Comparison of ENCODE assay signal across 1 cellular context in genomic region chr12:121516437-121517011, GRCh38.
TF ChIP-seq lines count a peak whose summit lies in the region.

No MANE protein-coding gene starts in this region.

TF ChIP-seq in GM23338, 12 proteins besides CTCF, POLR2A, EP300 and RAD21 (continued from another document):
- TF ChIP-seq, protein P1, sequence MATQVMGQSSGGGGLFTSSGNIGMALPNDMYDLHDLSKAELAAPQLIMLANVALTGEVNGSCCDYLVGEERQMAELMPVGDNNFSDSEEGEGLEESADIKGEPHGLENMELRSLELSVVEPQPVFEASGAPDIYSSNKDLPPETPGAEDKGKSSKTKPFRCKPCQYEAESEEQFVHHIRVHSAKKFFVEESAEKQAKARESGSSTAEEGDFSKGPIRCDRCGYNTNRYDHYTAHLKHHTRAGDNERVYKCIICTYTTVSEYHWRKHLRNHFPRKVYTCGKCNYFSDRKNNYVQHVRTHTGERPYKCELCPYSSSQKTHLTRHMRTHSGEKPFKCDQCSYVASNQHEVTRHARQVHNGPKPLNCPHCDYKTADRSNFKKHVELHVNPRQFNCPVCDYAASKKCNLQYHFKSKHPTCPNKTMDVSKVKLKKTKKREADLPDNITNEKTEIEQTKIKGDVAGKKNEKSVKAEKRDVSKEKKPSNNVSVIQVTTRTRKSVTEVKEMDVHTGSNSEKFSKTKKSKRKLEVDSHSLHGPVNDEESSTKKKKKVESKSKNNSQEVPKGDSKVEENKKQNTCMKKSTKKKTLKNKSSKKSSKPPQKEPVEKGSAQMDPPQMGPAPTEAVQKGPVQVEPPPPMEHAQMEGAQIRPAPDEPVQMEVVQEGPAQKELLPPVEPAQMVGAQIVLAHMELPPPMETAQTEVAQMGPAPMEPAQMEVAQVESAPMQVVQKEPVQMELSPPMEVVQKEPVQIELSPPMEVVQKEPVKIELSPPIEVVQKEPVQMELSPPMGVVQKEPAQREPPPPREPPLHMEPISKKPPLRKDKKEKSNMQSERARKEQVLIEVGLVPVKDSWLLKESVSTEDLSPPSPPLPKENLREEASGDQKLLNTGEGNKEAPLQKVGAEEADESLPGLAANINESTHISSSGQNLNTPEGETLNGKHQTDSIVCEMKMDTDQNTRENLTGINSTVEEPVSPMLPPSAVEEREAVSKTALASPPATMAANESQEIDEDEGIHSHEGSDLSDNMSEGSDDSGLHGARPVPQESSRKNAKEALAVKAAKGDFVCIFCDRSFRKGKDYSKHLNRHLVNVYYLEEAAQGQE (IDR thresholded peaks at IDR 0.05; ENCODE audit: unreplicated experiment) = no peak
- TF ChIP-seq JUNB (IDR thresholded peaks at IDR 0.05; ENCODE audit: unreplicated experiment) = no peak
- TF ChIP-seq, protein P2, sequence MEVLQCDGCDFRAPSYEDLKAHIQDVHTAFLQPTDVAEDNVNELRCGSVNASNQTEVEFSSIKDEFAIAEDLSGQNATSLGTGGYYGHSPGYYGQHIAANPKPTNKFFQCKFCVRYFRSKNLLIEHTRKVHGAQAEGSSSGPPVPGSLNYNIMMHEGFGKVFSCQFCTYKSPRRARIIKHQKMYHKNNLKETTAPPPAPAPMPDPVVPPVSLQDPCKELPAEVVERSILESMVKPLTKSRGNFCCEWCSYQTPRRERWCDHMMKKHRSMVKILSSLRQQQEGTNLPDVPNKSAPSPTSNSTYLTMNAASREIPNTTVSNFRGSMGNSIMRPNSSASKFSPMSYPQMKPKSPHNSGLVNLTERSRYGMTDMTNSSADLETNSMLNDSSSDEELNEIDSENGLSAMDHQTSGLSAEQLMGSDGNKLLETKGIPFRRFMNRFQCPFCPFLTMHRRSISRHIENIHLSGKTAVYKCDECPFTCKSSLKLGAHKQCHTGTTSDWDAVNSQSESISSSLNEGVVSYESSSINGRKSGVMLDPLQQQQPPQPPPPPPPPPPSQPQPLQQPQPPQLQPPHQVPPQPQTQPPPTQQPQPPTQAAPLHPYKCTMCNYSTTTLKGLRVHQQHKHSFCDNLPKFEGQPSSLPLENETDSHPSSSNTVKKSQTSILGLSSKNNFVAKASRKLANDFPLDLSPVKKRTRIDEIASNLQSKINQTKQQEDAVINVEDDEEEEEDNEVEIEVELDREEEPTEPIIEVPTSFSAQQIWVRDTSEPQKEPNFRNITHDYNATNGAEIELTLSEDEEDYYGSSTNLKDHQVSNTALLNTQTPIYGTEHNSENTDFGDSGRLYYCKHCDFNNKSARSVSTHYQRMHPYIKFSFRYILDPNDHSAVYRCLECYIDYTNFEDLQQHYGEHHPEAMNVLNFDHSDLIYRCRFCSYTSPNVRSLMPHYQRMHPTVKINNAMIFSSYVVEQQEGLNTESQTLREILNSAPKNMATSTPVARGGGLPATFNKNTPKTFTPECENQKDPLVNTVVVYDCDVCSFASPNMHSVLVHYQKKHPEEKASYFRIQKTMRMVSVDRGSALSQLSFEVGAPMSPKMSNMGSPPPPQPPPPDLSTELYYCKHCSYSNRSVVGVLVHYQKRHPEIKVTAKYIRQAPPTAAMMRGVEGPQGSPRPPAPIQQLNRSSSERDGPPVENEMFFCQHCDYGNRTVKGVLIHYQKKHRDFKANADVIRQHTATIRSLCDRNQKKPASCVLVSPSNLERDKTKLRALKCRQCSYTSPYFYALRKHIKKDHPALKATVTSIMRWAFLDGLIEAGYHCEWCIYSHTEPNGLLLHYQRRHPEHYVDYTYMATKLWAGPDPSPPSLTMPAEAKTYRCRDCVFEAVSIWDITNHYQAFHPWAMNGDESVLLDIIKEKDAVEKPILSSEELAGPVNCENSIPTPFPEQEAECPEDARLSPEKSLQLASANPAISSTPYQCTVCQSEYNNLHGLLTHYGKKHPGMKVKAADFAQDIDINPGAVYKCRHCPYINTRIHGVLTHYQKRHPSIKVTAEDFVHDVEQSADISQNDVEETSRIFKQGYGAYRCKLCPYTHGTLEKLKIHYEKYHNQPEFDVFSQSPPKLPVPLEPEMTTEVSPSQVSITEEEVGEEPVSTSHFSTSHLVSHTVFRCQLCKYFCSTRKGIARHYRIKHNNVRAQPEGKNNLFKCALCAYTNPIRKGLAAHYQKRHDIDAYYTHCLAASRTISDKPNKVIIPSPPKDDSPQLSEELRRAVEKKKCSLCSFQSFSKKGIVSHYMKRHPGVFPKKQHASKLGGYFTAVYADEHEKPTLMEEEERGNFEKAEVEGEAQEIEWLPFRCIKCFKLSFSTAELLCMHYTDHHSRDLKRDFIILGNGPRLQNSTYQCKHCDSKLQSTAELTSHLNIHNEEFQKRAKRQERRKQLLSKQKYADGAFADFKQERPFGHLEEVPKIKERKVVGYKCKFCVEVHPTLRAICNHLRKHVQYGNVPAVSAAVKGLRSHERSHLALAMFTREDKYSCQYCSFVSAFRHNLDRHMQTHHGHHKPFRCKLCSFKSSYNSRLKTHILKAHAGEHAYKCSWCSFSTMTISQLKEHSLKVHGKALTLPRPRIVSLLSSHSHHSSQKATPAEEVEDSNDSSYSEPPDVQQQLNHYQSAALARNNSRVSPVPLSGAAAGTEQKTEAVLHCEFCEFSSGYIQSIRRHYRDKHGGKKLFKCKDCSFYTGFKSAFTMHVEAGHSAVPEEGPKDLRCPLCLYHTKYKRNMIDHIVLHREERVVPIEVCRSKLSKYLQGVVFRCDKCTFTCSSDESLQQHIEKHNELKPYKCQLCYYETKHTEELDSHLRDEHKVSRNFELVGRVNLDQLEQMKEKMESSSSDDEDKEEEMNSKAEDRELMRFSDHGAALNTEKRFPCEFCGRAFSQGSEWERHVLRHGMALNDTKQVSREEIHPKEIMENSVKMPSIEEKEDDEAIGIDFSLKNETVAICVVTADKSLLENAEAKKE (CRISPR knock-in tag; IDR thresholded peaks at IDR 0.05) = no peak
- no peak for TF ChIP-seq EZH2 (IDR thresholded peaks at IDR 0.05; ENCODE audit: low read depth, unreplicated experiment)
- no peak for TF ChIP-seq ZNF331 (CRISPR knock-in tag; IDR thresholded peaks at IDR 0.05; ENCODE audit: low read depth)
- TF ChIP-seq ZNF114 (CRISPR knock-in tag; IDR thresholded peaks at IDR 0.05) = no peak
